In the genomic region with DNA sequence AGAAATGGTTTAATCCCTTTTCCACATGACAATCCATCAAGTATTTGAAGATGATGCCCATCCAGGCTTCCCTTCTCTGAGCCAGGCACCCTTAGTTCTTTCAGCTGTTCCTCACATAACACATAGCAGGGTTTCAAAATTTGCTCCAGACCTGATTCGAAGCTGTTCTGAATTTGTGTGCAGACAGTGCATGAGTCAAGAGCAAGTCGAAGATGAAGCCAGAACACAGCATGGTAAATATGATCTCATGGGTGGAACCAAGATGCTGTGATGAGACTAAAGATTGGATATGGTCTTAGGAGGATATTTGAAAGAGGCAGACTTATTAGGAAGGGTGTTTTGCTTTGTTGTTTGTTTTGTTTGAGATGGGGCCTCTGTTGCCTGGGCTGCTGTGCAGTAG, we compare ENCODE assay signal across 2 cellular contexts.
TF ChIP-seq lines count a peak whose summit lies in the region.

No MANE protein-coding gene starts in this region.

TF ChIP-seq in IMR-90, 13 proteins besides CTCF, POLR2A, EP300 and RAD21:
- TF ChIP-seq RFX5 (IDR thresholded peaks at IDR 0.05; ENCODE audit: low read depth, low read length) = no peak
- TF ChIP-seq CHD1 (IDR thresholded peaks at IDR 0.05; ENCODE audit: low read depth, low read length) = no peak
- TF ChIP-seq CEBPB (IDR thresholded peaks at IDR 0.05; ENCODE audit: low read depth, low read length) = no peak
- TF ChIP-seq RCOR1 (IDR thresholded peaks at IDR 0.05; ENCODE audit: insufficient replicate concordance, low read length) = no peak
- TF ChIP-seq BHLHE40 (IDR thresholded peaks at IDR 0.05; ENCODE audit: low read depth, low read length) = no peak
- no peak for TF ChIP-seq MXI1 (IDR thresholded peaks at IDR 0.05; ENCODE audit: borderline replicate concordance, low read depth, low read length)
- TF ChIP-seq, protein P1, sequence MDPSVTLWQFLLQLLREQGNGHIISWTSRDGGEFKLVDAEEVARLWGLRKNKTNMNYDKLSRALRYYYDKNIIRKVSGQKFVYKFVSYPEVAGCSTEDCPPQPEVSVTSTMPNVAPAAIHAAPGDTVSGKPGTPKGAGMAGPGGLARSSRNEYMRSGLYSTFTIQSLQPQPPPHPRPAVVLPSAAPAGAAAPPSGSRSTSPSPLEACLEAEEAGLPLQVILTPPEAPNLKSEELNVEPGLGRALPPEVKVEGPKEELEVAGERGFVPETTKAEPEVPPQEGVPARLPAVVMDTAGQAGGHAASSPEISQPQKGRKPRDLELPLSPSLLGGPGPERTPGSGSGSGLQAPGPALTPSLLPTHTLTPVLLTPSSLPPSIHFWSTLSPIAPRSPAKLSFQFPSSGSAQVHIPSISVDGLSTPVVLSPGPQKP (IDR thresholded peaks at IDR 0.05; ENCODE audit: borderline replicate concordance, low read depth, low read length) = no peak
- TF ChIP-seq MAFK (IDR thresholded peaks at IDR 0.05; ENCODE audit: low read depth, low read length) = no peak
- no peak for TF ChIP-seq NFE2L2 (IDR thresholded peaks at IDR 0.05; ENCODE audit: low read depth, low read length)
- TF ChIP-seq, protein P2, sequence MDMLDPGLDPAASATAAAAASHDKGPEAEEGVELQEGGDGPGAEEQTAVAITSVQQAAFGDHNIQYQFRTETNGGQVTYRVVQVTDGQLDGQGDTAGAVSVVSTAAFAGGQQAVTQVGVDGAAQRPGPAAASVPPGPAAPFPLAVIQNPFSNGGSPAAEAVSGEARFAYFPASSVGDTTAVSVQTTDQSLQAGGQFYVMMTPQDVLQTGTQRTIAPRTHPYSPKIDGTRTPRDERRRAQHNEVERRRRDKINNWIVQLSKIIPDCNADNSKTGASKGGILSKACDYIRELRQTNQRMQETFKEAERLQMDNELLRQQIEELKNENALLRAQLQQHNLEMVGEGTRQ (IDR thresholded peaks at IDR 0.05; ENCODE audit: low read depth, low read length) = no peak
- no peak for TF ChIP-seq FOS (IDR thresholded peaks at IDR 0.05; ENCODE audit: low read depth, low read length)
- TF ChIP-seq MAZ (IDR thresholded peaks at IDR 0.05; ENCODE audit: borderline replicate concordance, low read depth, low read length) = no peak
- no peak for TF ChIP-seq SMC3 (IDR thresholded peaks at IDR 0.05; ENCODE audit: low read depth, low read length)

TF ChIP-seq in K562, 482 proteins besides CTCF, POLR2A, EP300 and RAD21:
- no peak for TF ChIP-seq ZBTB40 (IDR thresholded peaks at IDR 0.05)
- TF ChIP-seq ZBTB40 (CRISPR knock-in tag; IDR thresholded peaks at IDR 0.05) = no peak
- no peak for TF ChIP-seq ZNF551 (CRISPR knock-in tag; IDR thresholded peaks at IDR 0.05)
- TF ChIP-seq, protein P3, sequence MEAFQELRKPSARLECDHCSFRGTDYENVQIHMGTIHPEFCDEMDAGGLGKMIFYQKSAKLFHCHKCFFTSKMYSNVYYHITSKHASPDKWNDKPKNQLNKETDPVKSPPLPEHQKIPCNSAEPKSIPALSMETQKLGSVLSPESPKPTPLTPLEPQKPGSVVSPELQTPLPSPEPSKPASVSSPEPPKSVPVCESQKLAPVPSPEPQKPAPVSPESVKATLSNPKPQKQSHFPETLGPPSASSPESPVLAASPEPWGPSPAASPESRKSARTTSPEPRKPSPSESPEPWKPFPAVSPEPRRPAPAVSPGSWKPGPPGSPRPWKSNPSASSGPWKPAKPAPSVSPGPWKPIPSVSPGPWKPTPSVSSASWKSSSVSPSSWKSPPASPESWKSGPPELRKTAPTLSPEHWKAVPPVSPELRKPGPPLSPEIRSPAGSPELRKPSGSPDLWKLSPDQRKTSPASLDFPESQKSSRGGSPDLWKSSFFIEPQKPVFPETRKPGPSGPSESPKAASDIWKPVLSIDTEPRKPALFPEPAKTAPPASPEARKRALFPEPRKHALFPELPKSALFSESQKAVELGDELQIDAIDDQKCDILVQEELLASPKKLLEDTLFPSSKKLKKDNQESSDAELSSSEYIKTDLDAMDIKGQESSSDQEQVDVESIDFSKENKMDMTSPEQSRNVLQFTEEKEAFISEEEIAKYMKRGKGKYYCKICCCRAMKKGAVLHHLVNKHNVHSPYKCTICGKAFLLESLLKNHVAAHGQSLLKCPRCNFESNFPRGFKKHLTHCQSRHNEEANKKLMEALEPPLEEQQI (IDR thresholded peaks at IDR 0.05) = no peak
- no peak for TF ChIP-seq JUND (IDR thresholded peaks at IDR 0.05; ENCODE audit: borderline replicate concordance, low read depth, low read length)
- TF ChIP-seq JUND (tag; IDR thresholded peaks at IDR 0.05; ENCODE audit: borderline replicate concordance, low read depth, low read length) = no peak
- no peak for TF ChIP-seq ZNF239 (CRISPR knock-in tag; IDR thresholded peaks at IDR 0.05)
- TF ChIP-seq HLTF (IDR thresholded peaks at IDR 0.05) = no peak
- no peak for TF ChIP-seq U2AF2 (optimal IDR thresholded peaks at IDR 0.05; ENCODE audit: low read depth, low read length)
- no peak for TF ChIP-seq ZBED1 (IDR thresholded peaks at IDR 0.05)
- no peak for TF ChIP-seq SLC30A9 (CRISPR knock-in tag; IDR thresholded peaks at IDR 0.05)
- TF ChIP-seq EZH2 (IDR thresholded peaks at IDR 0.05; ENCODE audit: borderline replicate concordance, low read depth, low read length) = no peak
- TF ChIP-seq PREB (CRISPR knock-in tag; IDR thresholded peaks at IDR 0.05) = no peak
- no peak for TF ChIP-seq CBX2 (IDR thresholded peaks at IDR 0.05; ENCODE audit: insufficient read depth, low read length, poor library complexity, severe bottlenecking)
- TF ChIP-seq KLF1 (tag; IDR thresholded peaks at IDR 0.05) = no peak
- no peak for TF ChIP-seq SUPT5H (IDR thresholded peaks at IDR 0.05)
- TF ChIP-seq CREB3 (tag; conservative IDR thresholded peaks at IDR 0.05; ENCODE audit: low read depth) = no peak
- TF ChIP-seq HMG20A (CRISPR knock-in tag; conservative IDR thresholded peaks at IDR 0.05) = no peak
- TF ChIP-seq TGIF2 (CRISPR knock-in tag; IDR thresholded peaks at IDR 0.05) = no peak
- no peak for TF ChIP-seq BDP1 (IDR thresholded peaks at IDR 0.05; ENCODE audit: insufficient read depth, insufficient read length)
- TF ChIP-seq MITF (IDR thresholded peaks at IDR 0.05) = no peak
